29 cellular contexts compared by ENCODE assay signal in the genomic region with DNA sequence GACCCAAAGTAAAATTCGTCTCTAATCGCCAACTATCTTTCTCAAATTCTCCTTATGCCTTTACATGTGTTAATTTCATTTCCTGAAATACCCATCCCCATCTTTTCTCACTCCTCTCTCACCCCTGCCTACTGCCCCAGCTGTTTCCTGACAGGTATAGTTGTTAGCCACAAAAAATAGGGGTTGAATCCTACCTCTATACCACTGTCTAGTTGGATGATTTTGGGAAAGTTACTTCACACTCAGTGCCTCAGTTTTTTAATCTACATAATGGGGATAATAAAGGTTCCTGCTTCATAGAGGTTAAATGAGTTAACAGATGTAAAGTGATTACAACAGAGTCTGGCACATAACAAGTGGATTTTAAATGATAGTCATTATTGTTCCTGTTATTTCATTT.
DNase-seq lines count a peak whose midpoint lies in the region; ATAC-seq, FAIRE-seq and TF ChIP-seq lines count a peak whose summit lies in the region.
"Had no signal": no experiment of that assay in that cellular context is flagged by ENCODE, and none has a peak within 500 bp of the region (broad histone marks: within the 10 kb centered on the region; RNA-seq: fewer than 3 reads in every experiment).

No MANE protein-coding gene starts in this region.

- H3K9ac ChIP-seq in GM12878 (ENCODE audit: control insufficient read depth, insufficient read depth, low read length), result no peak overlapping the region

- H4K20me1 ChIP-seq in GM12878 (ENCODE audit: control insufficient read depth, insufficient read depth), result no peaks in the 10 kb centered on the region

- peaks cover 63% of the 10 kb centered on the region for H3K4me1 ChIP-seq in GM12878 (ENCODE audit: control insufficient read depth, insufficient read depth, low read length)

- in situ Hi-C loops in GM12878 (cut with MboI), result no loop called here

- H3K9me3 ChIP-seq in GM12878 (replicated peaks; ENCODE audit: control insufficient read depth, insufficient read depth, low read length), result peaks cover 7% of the 10 kb centered on the region; the same call in 2 of the 3 replicates
- H3K9me3 ChIP-seq: esophagus squamous epithelium, suprapubic skin had no signal

- TF ChIP-seq RAD21 in GM12878 (IDR thresholded peaks at IDR 0.05; ENCODE audit: insufficient read depth, low read depth, low read length), result no peak

- CTCF ChIA-PET in GM12878 (lab: Yijun Ruan, JAX), result interaction anchor here (1.2 to 4.7 kb wide), 3 partner anchors 13 to 22 kb away, joined by 3 to 42 read pairs (median 5); no protein-coding TSS in a partner anchor

- peaks cover 66% of the 10 kb centered on the region for H3K4me1 Mint-ChIP-seq in T-helper 1 cell treated with Interleukin-12 subunit alpha and Interleukin-12 subunit beta and Interleukin-4 antibody, amounts not matched to agents 30 μg/mL and 1 μg/mL, for 36 hours (ENCODE audit: low read depth)
- peaks cover 74% of the 10 kb centered on the region for H3K4me1 Mint-ChIP-seq in stimulated activated naive CD8-positive, alpha-beta T cell treated with anti-CD3 and anti-CD28 coated beads, Interleukin-15, Interleukin-2, amounts not matched to agents 100 ng/mL and 50 ng/mL, for 24 hours (ENCODE audit: low read depth)
- peaks cover 77% of the 10 kb centered on the region for H3K4me1 Mint-ChIP-seq in stimulated activated naive CD8-positive, alpha-beta T cell treated with anti-CD3 and anti-CD28 coated beads, Interleukin-15, amount 100 ng/mL, for 72 hours
- H3K4me1 Mint-ChIP-seq: naive B cell had no signal

- H3K79me2 ChIP-seq in GM12878 (ENCODE audit: control insufficient read depth, insufficient read depth, low read length), result peaks cover 96% of the 10 kb centered on the region

- H3K4me3 ChIP-seq in GM12878, result no peak overlapping the region
- H3K4me3 ChIP-seq: cardiac muscle cell, esophagus squamous epithelium, suprapubic skin had no signal

- intact Hi-C loops in GM12878 (cut with micrococcal nuclease; ENCODE audit: unreplicated experiment), result no loop called here

- 81% methylated on average over 2 of the region's 2 CpGs for WGBS in GM12878 (ENCODE audit: insufficient coverage, insufficient replicate concordance, low lambda C conversion rate, missing lambda C conversion rate)

- BruUV-seq in GM12878 (replicated peaks; lab: Mats Ljungman, UMichigan), result no TSS peak

- no peak for TF ChIP-seq POLR2A in GM12878 (IDR thresholded peaks at IDR 0.05; ENCODE audit: low read depth, low read length)

- H3K9me3 Mint-ChIP-seq in T-helper 1 cell treated with Interleukin-12 subunit alpha and Interleukin-12 subunit beta and Interleukin-4 antibody, amounts not matched to agents 30 μg/mL and 1 μg/mL, for 36 hours, result peaks cover 9% of the 10 kb centered on the region
- no peaks in the 10 kb centered on the region for H3K9me3 Mint-ChIP-seq in stimulated activated naive CD8-positive, alpha-beta T cell treated with anti-CD3 and anti-CD28 coated beads, Interleukin-15, Interleukin-2, amounts not matched to agents 100 ng/mL and 50 ng/mL, for 24 hours
- H3K9me3 Mint-ChIP-seq in stimulated activated naive CD8-positive, alpha-beta T cell treated with anti-CD3 and anti-CD28 coated beads, Interleukin-15, amount 100 ng/mL, for 72 hours, result peaks cover 0 to 7% of the 10 kb centered on the region in 2 donors

- POLR2A ChIA-PET in GM12878 (lab: Charles Lee), result interaction anchor here (0.5 to 4.9 kb wide), 3 partner anchors 11 to 80 kb away, joined by 4 to 27 read pairs (median 14); no protein-coding TSS in a partner anchor

- RAD21 ChIA-PET in GM12878 (lab: Charles Lee; ENCODE audit: unreplicated experiment), result interaction anchor here (1.1 to 6.4 kb wide), 11 partner anchors 8 to 191 kb away, joined by 3 to 68 read pairs (median 5); no protein-coding TSS in a partner anchor

- H3K4me2 ChIP-seq in GM12878 (ENCODE audit: control insufficient read depth, insufficient read depth), result peak overlapping the region; percentile 56; the same call in 1 of the 2 replicates

- no peak for FAIRE-seq in GM12878 (lab: Jason Lieb, UNC)
- FAIRE-seq: frontal cortex, GM12891, small intestine had no signal

- SMC1A ChIA-PET in GM12878 (lab: Charles Lee; ENCODE audit: uncharacterized antibody, unreplicated experiment), result interaction anchor here (0.8 to 28.2 kb wide), 14 partner anchors 11 to 85 kb away, joined by 3 to 657 read pairs (median 4); no protein-coding TSS in a partner anchor

- DNase-seq in T-helper 1 cell (no peak), GM12878 (ENCODE audit: low read depth, low spot score) (no peak), glomerular visceral epithelial cell (ENCODE audit: extremely low spot score) (no peak), NCI-H526 (lab: John Stamatoyannopoulos, UW) (no peak)
- no peak for DNase-seq in stimulated activated naive CD8-positive, alpha-beta T cell treated with anti-CD3 and anti-CD28 coated beads, Interleukin-15, Interleukin-2, amounts not matched to agents 100 U/mL and 50 U/mL, for 24 hours
- DNase-seq in stimulated activated naive CD8-positive, alpha-beta T cell treated with anti-CD3 and anti-CD28 coated beads, Interleukin-15, amount 100 ng/mL, for 72 hours, result no peak
- DNase-seq: amniotic stem cell; COR-L47; esophagus squamous epithelium; hypothalamus; islet precursor cell; left ventricle myocardium superior; naive B cell; NCI-H1105 treated with DMSO at 0.1 percent for 48 hours; NCI-H2029; NCI-H2227 treated with DMSO at 0.1 percent for 48 hours; small intestine; stimulated activated CD4-positive, alpha-beta T cell treated with anti-CD3 and anti-CD28 coated beads, Interleukin-2, amount 100 ng/mL, for 24 hours; T1000 had no signal

- H3K27me3 Mint-ChIP-seq in T-helper 1 cell treated with Interleukin-12 subunit alpha and Interleukin-12 subunit beta and Interleukin-4 antibody, amounts not matched to agents 30 μg/mL and 1 μg/mL, for 36 hours (ENCODE audit: low read depth), result no peaks in the 10 kb centered on the region
- no peaks in the 10 kb centered on the region for H3K27me3 Mint-ChIP-seq in stimulated activated naive CD8-positive, alpha-beta T cell treated with anti-CD3 and anti-CD28 coated beads, Interleukin-15, Interleukin-2, amounts not matched to agents 100 ng/mL and 50 ng/mL, for 24 hours
- H3K27me3 Mint-ChIP-seq in stimulated activated naive CD8-positive, alpha-beta T cell treated with anti-CD3 and anti-CD28 coated beads, Interleukin-15, amount 100 ng/mL, for 72 hours, result no peaks in the 10 kb centered on the region
- H3K27me3 Mint-ChIP-seq: IgD-negative memory B cell, naive B cell had no signal

- no peak overlapping the region for H2AFZ ChIP-seq in GM12878 (ENCODE audit: control insufficient read depth, low read depth, low read length)

- peak overlapping the region; percentile 34 for H3K4me3 Mint-ChIP-seq in T-helper 1 cell treated with Interleukin-12 subunit alpha and Interleukin-12 subunit beta and Interleukin-4 antibody, amounts not matched to agents 30 μg/mL and 1 μg/mL, for 36 hours
- H3K4me3 Mint-ChIP-seq in stimulated activated naive CD8-positive, alpha-beta T cell treated with anti-CD3 and anti-CD28 coated beads, Interleukin-15, Interleukin-2, amounts not matched to agents 100 ng/mL and 50 ng/mL, for 24 hours, result peak overlapping the region; percentile 1
- H3K4me3 Mint-ChIP-seq in stimulated activated naive CD8-positive, alpha-beta T cell treated with anti-CD3 and anti-CD28 coated beads, Interleukin-15, amount 100 ng/mL, for 72 hours, result peak overlapping the region; percentile 30 to 59
- H3K4me3 Mint-ChIP-seq: IgD-negative memory B cell, naive B cell, WTC11 had no signal

- peaks cover 1 to 4% of the 10 kb centered on the region in 2 experiments; a peak in 2 of 4 replicates for H3K36me3 ChIP-seq in GM12878 (ENCODE audit: control insufficient read depth in 2 of 2, insufficient read depth in 2 of 2, low read length in 1 of 2)
- H3K36me3 ChIP-seq: cardiac muscle cell, esophagus squamous epithelium, suprapubic skin had no signal

- 0 out of 4 replicates have a peak, but pooled peaks of 1 of the 2 experiments have one; percentile 28 for TF ChIP-seq EP300 in GM12878 (IDR thresholded peaks at IDR 0.05; ENCODE audit: borderline replicate concordance in 1 of 2, control insufficient read depth in 1 of 2, low read depth in 2 of 2, low read length in 2 of 2)

- H3K27me3 ChIP-seq in GM12878 (replicated peaks in 1 of 2; ENCODE audit: control insufficient read depth in 2 of 2, insufficient read depth in 2 of 2, low read length in 1 of 2), result no peaks in the 10 kb centered on the region
- H3K27me3 ChIP-seq: cardiac muscle cell, esophagus squamous epithelium, suprapubic skin had no signal

- peaks cover 21% of the 10 kb centered on the region for H3K36me3 Mint-ChIP-seq in T-helper 1 cell treated with Interleukin-12 subunit alpha and Interleukin-12 subunit beta and Interleukin-4 antibody, amounts not matched to agents 30 μg/mL and 1 μg/mL, for 36 hours (ENCODE audit: low read depth)
- H3K36me3 Mint-ChIP-seq in stimulated activated naive CD8-positive, alpha-beta T cell treated with anti-CD3 and anti-CD28 coated beads, Interleukin-15, Interleukin-2, amounts not matched to agents 100 ng/mL and 50 ng/mL, for 24 hours (ENCODE audit: low read depth), result peaks cover 9% of the 10 kb centered on the region
- H3K36me3 Mint-ChIP-seq: IgD-negative memory B cell had no signal

- no peak for ATAC-seq in stimulated activated naive CD8-positive, alpha-beta T cell treated with anti-CD3 and anti-CD28 coated beads, Interleukin-15, Interleukin-2, amounts not matched to agents 100 U/mL and 50 U/mL, for 24 hours
- peak; percentile 17 for ATAC-seq in GM12878
- ATAC-seq in stimulated activated naive CD8-positive, alpha-beta T cell treated with anti-CD3 and anti-CD28 coated beads, Interleukin-15, amount 100 ng/mL, for 72 hours, result no peak
- ATAC-seq: left ventricle myocardium superior, WTC11 had no signal

- peak overlapping the region; percentile 8 for H3K27ac Mint-ChIP-seq in T-helper 1 cell treated with Interleukin-12 subunit alpha and Interleukin-12 subunit beta and Interleukin-4 antibody, amounts not matched to agents 30 μg/mL and 1 μg/mL, for 36 hours
- no peak overlapping the region for H3K27ac Mint-ChIP-seq in stimulated activated naive CD8-positive, alpha-beta T cell treated with anti-CD3 and anti-CD28 coated beads, Interleukin-15, Interleukin-2, amounts not matched to agents 100 ng/mL and 50 ng/mL, for 24 hours
- H3K27ac Mint-ChIP-seq in stimulated activated naive CD8-positive, alpha-beta T cell treated with anti-CD3 and anti-CD28 coated beads, Interleukin-15, amount 100 ng/mL, for 72 hours, result peak overlapping the region; percentile 36 to 55
- H3K27ac Mint-ChIP-seq: IgD-negative memory B cell, WTC11 had no signal

- TF ChIP-seq CTCF in GM12878 (IDR thresholded peaks at IDR 0.05 in 2 of 3, conservative IDR thresholded peaks at IDR 0.05 in 1 of 3; ENCODE audit: control insufficient read depth in 2 of 3, extremely low read depth in 1 of 3, insufficient read depth in 1 of 3, low read depth in 3 of 3, low read length in 3 of 3), result no peak

- peak overlapping the region; percentile 80 for H3K27ac ChIP-seq in GM12878 (ENCODE audit: control insufficient read depth, insufficient read depth)
- H3K27ac ChIP-seq: 22Rv1, cardiac muscle cell, esophagus squamous epithelium, RWPE1, suprapubic skin had no signal

TF ChIP-seq in GM12878, 131 proteins besides CTCF, POLR2A, EP300 and RAD21 (continues in another document):
- TF ChIP-seq IKZF1 (conservative IDR thresholded peaks at IDR 0.05) (peak; percentile 63), SIX5 (IDR thresholded peaks at IDR 0.05; ENCODE audit: low read depth, low read length, severe bottlenecking) (no peak), MXI1 (IDR thresholded peaks at IDR 0.05; ENCODE audit: low read depth, low read length) (no peak), GATAD2B (conservative IDR thresholded peaks at IDR 0.05; ENCODE audit: low read depth) (no peak)
